10 cellular contexts compared by ENCODE assay signal in the genomic region with DNA sequence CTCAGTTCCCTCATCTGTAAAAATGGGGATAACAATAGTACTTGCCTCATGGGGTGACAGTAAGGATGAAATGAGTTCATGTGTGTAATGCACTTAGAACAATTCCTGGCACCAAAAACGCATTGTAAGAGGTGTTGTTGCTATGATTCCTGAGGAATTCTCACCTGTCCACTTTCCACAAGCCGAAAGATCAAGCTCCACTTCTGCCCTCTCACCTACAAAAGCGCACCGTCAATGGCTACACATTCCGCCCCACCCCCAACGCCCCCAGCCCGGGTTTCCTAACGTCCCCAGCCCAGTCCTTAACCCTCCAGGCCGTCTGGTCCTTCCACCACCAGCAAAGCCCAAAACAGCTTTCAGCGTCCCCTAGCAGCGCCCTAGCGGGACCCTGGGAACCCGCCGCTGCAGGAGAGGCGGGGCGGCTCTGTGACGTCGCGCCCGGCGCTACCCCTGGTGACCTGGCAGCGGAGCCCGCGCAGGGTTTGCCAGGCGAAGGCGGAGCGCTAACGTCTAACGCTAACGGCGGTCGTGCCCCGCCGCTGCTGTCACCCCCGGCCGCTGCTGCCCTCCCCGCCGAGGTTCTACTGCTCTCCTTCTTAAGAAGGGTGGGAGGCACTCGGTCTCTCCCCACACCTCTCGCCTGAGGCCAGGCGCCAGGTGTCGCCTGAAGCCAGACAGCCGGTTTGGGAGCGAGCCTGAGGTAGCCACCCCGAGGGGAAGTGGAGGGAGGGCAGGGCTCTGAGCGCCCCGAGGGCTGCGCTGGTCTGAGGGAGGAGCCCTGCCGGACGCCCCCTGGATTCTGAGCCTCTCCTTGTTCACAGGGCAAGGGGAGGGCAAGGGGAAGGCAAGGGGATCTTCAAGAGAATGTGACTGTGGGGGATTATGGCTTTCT. TPM values are rescaled to one million over a fixed set of nuclear protein-coding genes. Genes with fewer than 3 reads are reported as not detected.
A peak's percentile ranks its signal among the peaks of the same experiment; 100 is the strongest.
DNase-seq lines count a peak whose midpoint lies in the region; ATAC-seq and TF ChIP-seq lines count a peak whose summit lies in the region.
"Not testable (repeated sequence)": the region's sequence is repeated elsewhere in the genome, so short reads cannot be mapped to it uniquely, and the experiment has no call there.
"Had no signal": no experiment of that assay in that cellular context is flagged by ENCODE, and none has a peak within 500 bp of the region (broad histone marks: within the 10 kb centered on the region; RNA-seq: fewer than 3 reads in every experiment).

ROPN1B (plus strand) TSS at position 478 of the 892 bp plus-strand sequence. CDS start 2,877 bp downstream, outside the sequence.

- not testable (repeated sequence) for H3K36me3 ChIP-seq in left lung; neural progenitor cell; testis (ENCODE audit: low read depth, missing control alignments)

- not testable (repeated sequence) for H3K4me2 ChIP-seq in neural progenitor cell

- not testable (repeated sequence) for H3F3A ChIP-seq in neural progenitor cell (ENCODE audit: low read depth)

- ATAC-seq in activated CD4-positive, alpha-beta T cell treated with anti-CD3 and anti-CD28 coated beads for 36 hours = peak; percentile 90
- peak; percentile 86 to 93 for ATAC-seq in activated naive CD4-positive, alpha-beta T cell treated with anti-CD3 and anti-CD28 coated beads, Interleukin-2, amount 50 U/mL, for 72 hours
- ATAC-seq in esophagus mucosa (peak; percentile 50), left lung (peak; percentile 91)

- H3K9ac ChIP-seq in neural progenitor cell = not testable (repeated sequence)

- H2AFZ ChIP-seq in neural progenitor cell (replicated peaks) = not testable (repeated sequence)

- H3K9me3 ChIP-seq in left lung; neural progenitor cell (ENCODE audit: low read depth); testis: not testable (repeated sequence)

- 0% methylated on average over 3 of the region's 50 CpGs; no CpG with 5 or more reads in 1 of the 2 donors for WGBS in testis, 2 donors

- H3K4me3 Mint-ChIP-seq in activated CD4-positive, alpha-beta T cell treated with anti-CD3 and anti-CD28 coated beads for 36 hours = peak within 1 kb of the TSS; percentile 26
- H3K4me3 Mint-ChIP-seq in neural progenitor cell = peak within 1 kb of the TSS; percentile 77

- H4K20me1 ChIP-seq in neural progenitor cell (ENCODE audit: low read depth) = not testable (repeated sequence)

- H3K36me3 Mint-ChIP-seq in activated CD4-positive, alpha-beta T cell treated with anti-CD3 and anti-CD28 coated beads for 36 hours (ENCODE audit: low read depth); activated naive CD4-positive, alpha-beta T cell treated with anti-CD3 and anti-CD28 coated beads, Interleukin-2, amount 50 U/mL, for 72 hours; neural progenitor cell: not testable (repeated sequence)

- not testable (repeated sequence) for H3K79me2 ChIP-seq in neural progenitor cell (ENCODE audit: low read depth)

- H3K27me3 ChIP-seq in left lung (peaks cover 19 to 46% of the 10 kb centered on the region in 2 donors), neural progenitor cell (peaks cover 74% of the 10 kb centered on the region)
- not testable (repeated sequence) for H3K27me3 ChIP-seq in testis

- not testable (repeated sequence) for TF ChIP-seq POLR2A in testis (IDR thresholded peaks at IDR 0.05)

- intact Hi-C loops in activated CD4-positive, alpha-beta T cell treated with anti-CD3 and anti-CD28 coated beads for 36 hours (cut with DNase I, micrococcal nuclease); left lung (cut with DNase I); testis (cut with DNase I; ENCODE audit: low total_unique reads): not testable (repeated sequence)

- H3K27ac Mint-ChIP-seq in activated CD4-positive, alpha-beta T cell treated with anti-CD3 and anti-CD28 coated beads for 36 hours; activated naive CD4-positive, alpha-beta T cell treated with anti-CD3 and anti-CD28 coated beads, Interleukin-2, amount 50 U/mL, for 72 hours; neural progenitor cell: not testable (repeated sequence)

- DNase-seq in DMS53 (lab: John Stamatoyannopoulos, UW) = peak; percentile 44
- DNase-seq in Jurkat, Clone E6-1 (ENCODE audit: low read depth, low spot score); activated CD4-positive, alpha-beta T cell treated with anti-CD3 and anti-CD28 coated beads for 36 hours; activated naive CD4-positive, alpha-beta T cell treated with anti-CD3 and anti-CD28 coated beads, Interleukin-2, amount 50 U/mL, for 72 hours (ENCODE audit: low spot score in 2 of 2); left lung; neural progenitor cell (ENCODE audit: low spot score); testis: not testable (repeated sequence)

- H3K4me1 Mint-ChIP-seq in activated CD4-positive, alpha-beta T cell treated with anti-CD3 and anti-CD28 coated beads for 36 hours; neural progenitor cell: not testable (repeated sequence)

- TF ChIP-seq CTCF in left lung (IDR thresholded peaks at IDR 0.05); neural progenitor cell (IDR thresholded peaks at IDR 0.05); testis (IDR thresholded peaks at IDR 0.05): not testable (repeated sequence)

- POLR2A ChIA-PET in activated CD4-positive, alpha-beta T cell treated with anti-CD3 and anti-CD28 coated beads for 36 hours (lab: Charles Lee) = not testable (repeated sequence)

- CTCF ChIA-PET in activated CD4-positive, alpha-beta T cell treated with anti-CD3 and anti-CD28 coated beads for 36 hours (lab: Charles Lee) = not testable (repeated sequence)

- H3K4me3 ChIP-seq in Jurkat, Clone E6-1 (ENCODE audit: low read length) = peak within 1 kb of the TSS; percentile 23
- H3K4me3 ChIP-seq in left lung, neural progenitor cell, testis: not testable (repeated sequence)

- peaks cover 20% of the 10 kb centered on the region for H3K27me3 Mint-ChIP-seq in activated CD4-positive, alpha-beta T cell treated with anti-CD3 and anti-CD28 coated beads for 36 hours
- peaks cover 24% of the 10 kb centered on the region for H3K27me3 Mint-ChIP-seq in neural progenitor cell (ENCODE audit: insufficient read depth, low read depth)

- not testable (repeated sequence) for H3K27ac ChIP-seq in left lung, neural progenitor cell, testis

- H3K9me3 Mint-ChIP-seq in activated CD4-positive, alpha-beta T cell treated with anti-CD3 and anti-CD28 coated beads for 36 hours (ENCODE audit: low read depth); activated naive CD4-positive, alpha-beta T cell treated with anti-CD3 and anti-CD28 coated beads, Interleukin-2, amount 50 U/mL, for 72 hours; neural progenitor cell: not testable (repeated sequence)

- H3K4me1 ChIP-seq in left lung, neural progenitor cell, testis: not testable (repeated sequence)

RNA-seq across cellular contexts. Expression of gene ROPN1B, which starts in this region (rescaled TPM):
- polyA plus RNA-seq in Jurkat, Clone E6-1 (2012; ENCODE audit: insufficient read depth, insufficient read length) = 5.8 TPM
- total RNA-seq in activated CD4-positive, alpha-beta T cell treated with anti-CD3 and anti-CD28 coated beads for 36 hours = not detected
- total RNA-seq in activated naive CD4-positive, alpha-beta T cell treated with anti-CD3 and anti-CD28 coated beads, Interleukin-2, amount 50 U/mL, for 72 hours = not detected
- not detected for total RNA-seq in esophagus mucosa
- total RNA-seq in left lung = under 1 TPM; 0.29 to 0.71 TPM
- total RNA-seq in neural progenitor cell (ENCODE audit: low replicate concordance) = 0.12 TPM in 1 of 2 replicates, not detected in the other
- 100 to 1,000 TPM; 123 to 239 TPM for total RNA-seq in testis
- 534 TPM for polyA plus RNA-seq in testis (ENCODE audit: insufficient read depth, low read depth, low replicate concordance)
- total RNA-seq: HFFc6, K562 had no signal
- polyA plus RNA-seq: K562 had no signal

Comparison
In these comparisons a context has a peak if more than half of its experiments do, and no peak if none do; other contexts are left out.
1. RNA of gene ROPN1B (total RNA-seq): 123 to 239 TPM in testis; 0.29 to 0.71 TPM in left lung, not detected in activated naive CD4-positive, alpha-beta T cell treated with anti-CD3 and anti-CD28 coated beads, Interleukin-2, amount 50 U/mL, for 72 hours, not detected in esophagus mucosa (single experiment), not detected in activated CD4-positive, alpha-beta T cell treated with anti-CD3 and anti-CD28 coated beads for 36 hours and 0.12 TPM in neural progenitor cell; every median in the first group is over 10 times any median in the second.
2. Peak in ATAC-seq in activated CD4-positive, alpha-beta T cell treated with anti-CD3 and anti-CD28 coated beads for 36 hours; RNA of the gene not detected or under 1 TPM.
3. Peak in ATAC-seq in activated naive CD4-positive, alpha-beta T cell treated with anti-CD3 and anti-CD28 coated beads, Interleukin-2, amount 50 U/mL, for 72 hours; RNA of the gene not detected or under 1 TPM.
4. Peak in ATAC-seq in esophagus mucosa; RNA of the gene not detected or under 1 TPM.
5. Peak in ATAC-seq in left lung; RNA of the gene not detected or under 1 TPM.
6. Peak in every context shown above with its lines, with median percentiles within 50 percentile points of each other: ATAC-seq.